In the genomic region with DNA sequence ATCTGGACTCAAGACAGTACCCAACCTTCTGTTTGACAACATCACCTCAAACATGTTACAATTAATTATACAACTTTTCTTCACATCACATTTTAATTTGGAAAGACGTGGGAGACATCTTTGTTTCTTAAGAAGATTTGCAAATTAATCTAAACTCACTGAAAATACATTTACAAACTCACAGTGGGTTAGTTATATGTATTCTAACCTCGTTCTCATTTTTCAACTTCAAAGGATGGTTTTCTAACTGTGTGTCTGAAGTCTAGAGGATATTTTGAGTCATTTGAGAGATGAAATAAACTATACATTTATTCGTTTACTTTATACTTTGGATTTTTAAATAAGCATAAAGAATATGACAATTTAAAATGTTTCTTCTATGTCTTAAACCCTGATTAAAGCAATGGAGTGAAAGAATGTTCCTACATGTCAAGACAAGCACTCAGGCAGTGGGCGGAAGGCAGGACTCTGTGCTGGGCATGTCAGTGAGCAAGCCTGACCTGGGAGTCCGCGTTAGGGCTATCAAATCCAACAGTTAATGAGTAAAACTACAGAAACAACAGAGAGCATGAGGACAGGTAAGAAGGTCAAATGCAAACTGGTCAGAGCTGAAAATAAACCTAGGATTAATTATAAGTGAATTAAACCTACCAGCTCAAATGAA, we compare ENCODE assay signal across 23 cellular contexts.
DNase-seq lines count a peak whose midpoint lies in the region; ATAC-seq, FAIRE-seq and TF ChIP-seq lines count a peak whose summit lies in the region.
"Had no signal": no experiment of that assay in that cellular context is flagged by ENCODE, and none has a peak within 500 bp of the region (broad histone marks: within the 10 kb centered on the region; RNA-seq: fewer than 3 reads in every experiment).

No MANE protein-coding gene starts in this region.

- no peaks in the 10 kb centered on the region for H3K27me3 ChIP-seq in bronchial epithelial cell (ENCODE audit: control insufficient read depth, insufficient read depth, low read length)
- no peaks in the 10 kb centered on the region for H3K27me3 ChIP-seq in keratinocyte (ENCODE audit: control insufficient read depth, extremely low read depth, insufficient read depth, low read length)
- H3K27me3 ChIP-seq: SJCRH30 had no signal

- CTCF ChIA-PET in RWPE1 (lab: Yijun Ruan, JAX): no interaction called here

- H3K4me2 ChIP-seq in keratinocyte (ENCODE audit: control insufficient read depth, extremely low read depth, insufficient read depth, low read depth, low read length): peak overlapping the region; percentile 70
- H3K4me2 ChIP-seq: PC-9 had no signal

- intact Hi-C loops in Right ventricle myocardium inferior (cut with DNase I): no loop called here

- TF ChIP-seq CTCF in RWPE1 (conservative IDR thresholded peaks at IDR 0.05; ENCODE audit: low read depth) (no peak), bronchial epithelial cell (IDR thresholded peaks at IDR 0.05; ENCODE audit: insufficient read depth, low read length, severe bottlenecking) (no peak), keratinocyte (optimal IDR thresholded peaks at IDR 0.05 in 1 of 3, IDR thresholded peaks at IDR 0.05 in 1 of 3, conservative IDR thresholded peaks at IDR 0.05 in 1 of 3; ENCODE audit: extremely low read depth in 1 of 3, insufficient read depth in 2 of 3, low read length in 3 of 3) (no peak)

- peak overlapping the region; percentile 6 for H3K9ac ChIP-seq in keratinocyte (ENCODE audit: control insufficient read depth, extremely low read depth, insufficient read depth, low read length)
- H3K9ac ChIP-seq: GM23248 had no signal

- DNase-seq in RWPE1 (ENCODE audit: low spot score): peak; percentile 85
- DNase-seq in bronchial epithelial cell (ENCODE audit: low read depth): peak; percentile 91
- DNase-seq in keratinocyte (ENCODE audit: low read depth, low spot score): peak; percentile 60
- no peak for DNase-seq in T-helper 9 cell
- DNase-seq in Right ventricle myocardium inferior (ENCODE audit: missing footprints): no peak
- no peak for DNase-seq in HCEC 1CT
- DNase-seq: CD4-positive, CD25-positive, alpha-beta regulatory T cell; GM23248; IMR-90; Karpas-422; MG63; NCI-H1417; NCI-H1694 treated with DMSO at 0.1 percent for 48 hours; NCI-H2081 treated with DMSO at 0.1 percent for 48 hours; NCI-H2171 treated with DMSO at 0.1 percent for 48 hours; NCI-H446; NCI-H526 treated with DMSO at 0.1 percent for 48 hours; PC-9; RPMI8226; SJCRH30 had no signal

- H3K4me3 ChIP-seq in bronchial epithelial cell (ENCODE audit: low read depth, low read length) (peak overlapping the region; percentile 16), keratinocyte (ENCODE audit: control insufficient read depth in 2 of 3, extremely low read depth in 1 of 3, insufficient read depth in 2 of 3, low read depth in 1 of 3, low read length in 3 of 3) (peak overlapping the region in 1 of 3 experiments; percentile 45)
- H3K4me3 ChIP-seq: GM12878, GM23248, MG63, PC-9, SJCRH30 had no signal

- POLR2A ChIA-PET in RWPE1 (lab: Yijun Ruan, JAX; ENCODE audit: low non-redundant PET): no interaction called here

- dilution Hi-C loops in keratinocyte (cut with MboI; ENCODE audit: extremely low pct_ligation_motif_present, low sequenced_read_pairs): no loop called here

- no peaks in the 10 kb centered on the region for H3K9me1 ChIP-seq in keratinocyte (ENCODE audit: control insufficient read depth, extremely low read depth, insufficient read depth, low read length)

- H3K9me3 ChIP-seq in keratinocyte (ENCODE audit: control insufficient read depth, low read depth, low read length): no peaks in the 10 kb centered on the region
- H3K9me3 ChIP-seq: MG63, SJCRH30 had no signal

- H2AFZ ChIP-seq in keratinocyte (ENCODE audit: control insufficient read depth, low read length): peak overlapping the region; percentile 92
- H2AFZ ChIP-seq: GM23248, PC-9 had no signal

- no peak for ATAC-seq in Right ventricle myocardium inferior
- no peak for ATAC-seq in GM19023 (IDR thresholded peaks at IDR 0.05; ENCODE audit: unreplicated experiment)
- ATAC-seq: GM12878, HCT116 had no signal

- no peak overlapping the region for H3K27ac ChIP-seq in RWPE1
- peak overlapping the region; percentile 66 for H3K27ac ChIP-seq in keratinocyte (ENCODE audit: control insufficient read depth, insufficient read depth, low read length)
- H3K27ac ChIP-seq: GM23248, PC-9, SJCRH30 had no signal

- H3K36me3 ChIP-seq in bronchial epithelial cell (ENCODE audit: control insufficient read depth, insufficient read depth, low read length) (no peaks in the 10 kb centered on the region), keratinocyte (ENCODE audit: control insufficient read depth in 2 of 2, extremely low read depth in 1 of 2, insufficient read depth in 2 of 2, low read length in 2 of 2) (no peaks in the 10 kb centered on the region)
- H3K36me3 ChIP-seq: MG63, SJCRH30 had no signal

- H4K20me1 ChIP-seq in keratinocyte (ENCODE audit: control insufficient read depth, extremely low read depth, insufficient read depth, low read length): no peaks in the 10 kb centered on the region

- H3K4me1 ChIP-seq in keratinocyte (ENCODE audit: control insufficient read depth, extremely low read depth, insufficient read depth, low read length): peaks cover 21% of the 10 kb centered on the region

- H3K79me2 ChIP-seq in keratinocyte (ENCODE audit: control insufficient read depth, insufficient read depth, low read length): no peaks in the 10 kb centered on the region

- FAIRE-seq in bronchial epithelial cell (lab: Jason Lieb, UNC) (peak; percentile 7), keratinocyte (lab: Jason Lieb, UNC) (peak; percentile 98)
- FAIRE-seq: GM12878 had no signal

Comparison
In these comparisons a context has a peak if more than half of its experiments do, and no peak if none do; other contexts are left out.
1. DNase-seq: peak in RWPE1 (single experiment), bronchial epithelial cell (single experiment) and keratinocyte (single experiment); none in T-helper 9 cell (single experiment), Right ventricle myocardium inferior (single experiment) and HCEC 1CT (single experiment).